ENCODE assay signal across 12 cellular contexts in genomic region chr4:155543126-155543765, GRCh38.
DNase-seq lines count a peak whose midpoint lies in the region; ATAC-seq and TF ChIP-seq lines count a peak whose summit lies in the region.
"Had no signal": no experiment of that assay in that cellular context is flagged by ENCODE, and none has a peak within 500 bp of the region (broad histone marks: within the 10 kb centered on the region; RNA-seq: fewer than 3 reads in every experiment).

No MANE protein-coding gene starts in this region.

- no peaks in the 10 kb centered on the region for H3K27me3 ChIP-seq in effector memory CD4-positive, alpha-beta T cell (replicated peaks; ENCODE audit: control insufficient read depth, insufficient read depth, low read length, poor library complexity, severe bottlenecking)

- no peaks in the 10 kb centered on the region for H3K4me1 ChIP-seq in effector memory CD4-positive, alpha-beta T cell (ENCODE audit: control insufficient read depth, insufficient read depth, low read length, poor library complexity, severe bottlenecking)

- ATAC-seq in GM21390 (IDR thresholded peaks at IDR 0.05; ENCODE audit: unreplicated experiment) (peak; percentile 61), HG03521 (IDR thresholded peaks at IDR 0.05; ENCODE audit: unreplicated experiment) (peak; percentile 53)

- no peak for TF ChIP-seq CTCF in fibroblast of the aortic adventitia (IDR thresholded peaks at IDR 0.05; ENCODE audit: insufficient read depth, low read length)

- DNase-seq in EL: peak; percentile 49
- DNase-seq in fibroblast of the aortic adventitia (ENCODE audit: low read depth): peak; percentile 32
- DNase-seq in HuH-7.5 (ENCODE audit: low spot score): no peak
- no peak for DNase-seq in T-helper 9 cell
- DNase-seq in effector memory CD4-positive, alpha-beta T cell: no peak
- DNase-seq in 8988T: no peak
- DNase-seq: activated T-cell treated with anti-CD3 and anti-CD28 coated beads, Interleukin-2, amount 50 U/mL, for 48 hours; CD4-positive, alpha-beta T cell; cortex of kidney; left cardiac atrium had no signal

- no peaks in the 10 kb centered on the region for H3K9me3 ChIP-seq in effector memory CD4-positive, alpha-beta T cell (ENCODE audit: control insufficient read depth, low read length)

- H3K36me3 ChIP-seq in effector memory CD4-positive, alpha-beta T cell (ENCODE audit: control insufficient read depth, insufficient read depth, low read length): no peaks in the 10 kb centered on the region

- H3K27ac ChIP-seq in effector memory CD4-positive, alpha-beta T cell (ENCODE audit: insufficient read depth, low read length, poor library complexity, severe bottlenecking): no peak overlapping the region

- no peak overlapping the region for H3K4me3 ChIP-seq in fibroblast of the aortic adventitia (ENCODE audit: low read depth, low read length)
- H3K4me3 ChIP-seq in effector memory CD4-positive, alpha-beta T cell (ENCODE audit: insufficient read depth, low read depth, low read length, poor library complexity, severe bottlenecking): no peak overlapping the region

Comparison
In these comparisons a context has a peak if more than half of its experiments do, and no peak if none do; other contexts are left out.
1. DNase-seq: peak in EL (single experiment) and fibroblast of the aortic adventitia (single experiment); none in HuH-7.5 (single experiment), T-helper 9 cell (single experiment), effector memory CD4-positive, alpha-beta T cell (0 of 3) and 8988T (single experiment).